In genomic region chr6:33788694-33789549, GRCh38 we compare ENCODE assay signal across 8 cellular contexts. TPM values are rescaled to one million over a fixed set of nuclear protein-coding genes. Genes with fewer than 3 reads are reported as not detected.
DNase-seq lines count a peak whose midpoint lies in the region; ATAC-seq and TF ChIP-seq lines count a peak whose summit lies in the region.

Gene LEMD2 (minus strand): TSS chr6:33789130. CDS start chr6:33789116, 14 bp downstream.

- TF ChIP-seq POLR2A in GM19099 (IDR thresholded peaks at IDR 0.05; ENCODE audit: extremely low read depth, insufficient read length, low read depth), result peak; percentile 77

- peak; percentile 74 for ATAC-seq in HG03378 (IDR thresholded peaks at IDR 0.05; ENCODE audit: unreplicated experiment)

- peak; percentile 97 for DNase-seq in AG20443 (ENCODE audit: low spot score)
- DNase-seq in NCI-H510A treated with DMSO at 0.1 percent for 48 hours (lab: John Stamatoyannopoulos, UW), result peak; percentile 94
- DNase-seq in activated CD4-positive, alpha-beta T cell treated with anti-CD3 and anti-CD28 coated beads for 24 hours (ENCODE audit: low read depth in 2 of 2), result peak; percentile 89 to 91
- peak; percentile 96 for DNase-seq in cerebellum (ENCODE audit: low spot score)
- peak; percentile 87 for DNase-seq in kidney glomerular epithelial cell (lab: John Stamatoyannopoulos, UW)
- DNase-seq in stimulated activated CD4-positive, alpha-beta T cell treated with anti-CD3 and anti-CD28 coated beads, Interleukin-15, amount 100 ng/mL, for 48 hours (ENCODE audit: low read depth in 2 of 2), result peak; percentile 80 to 89

RNA-seq across cellular contexts. Expression of gene LEMD2, which starts in this region (rescaled TPM):
- total RNA-seq in cerebellum, result 37.0 TPM

Comparison
In these comparisons a context has a peak if more than half of its experiments do, and no peak if none do; other contexts are left out.
1. Peak in every context shown above with its lines: DNase-seq and ATAC-seq.